Comparison of ENCODE assay signal across 8 cellular contexts in genomic region chr4:13543648-13544555, GRCh38. TPM values are rescaled to one million over a fixed set of nuclear protein-coding genes. Genes with fewer than 3 reads are reported as not detected.
A peak's percentile ranks its signal among the peaks of the same experiment; 100 is the strongest.
DNase-seq lines count a peak whose midpoint lies in the region; ATAC-seq and TF ChIP-seq lines count a peak whose summit lies in the region.

TSS of gene NKX3-2 (minus strand) at chr4:13544508. CDS start at chr4:13544414, 94 bp downstream.

- H2AFZ ChIP-seq in fibroblast of lung (ENCODE audit: low read length) (peak within 1 kb of the TSS; percentile 43), neural progenitor cell (replicated peaks) (peak within 1 kb of the TSS; percentile 78)

- H3K36me3 ChIP-seq in SK-N-MC (ENCODE audit: insufficient read depth, low read length), result no peaks in the 10 kb centered on the region
- no peaks in the 10 kb centered on the region for H3K36me3 ChIP-seq in fibroblast of lung (ENCODE audit: control insufficient read depth, insufficient read depth, low read length)
- no peaks in the 10 kb centered on the region for H3K36me3 ChIP-seq in neural progenitor cell

- H3K9me3 ChIP-seq in SK-N-MC (ENCODE audit: low read depth, low read length) (no peaks in the 10 kb centered on the region), fibroblast of lung (ENCODE audit: control insufficient read depth, insufficient read depth, low read depth, low read length) (no peaks in the 10 kb centered on the region), neural progenitor cell (ENCODE audit: low read depth) (no peaks in the 10 kb centered on the region)

- H3K27me3 ChIP-seq in fibroblast of lung (ENCODE audit: control insufficient read depth, insufficient read depth, low read length) (peaks cover 67% of the 10 kb centered on the region), neural progenitor cell (peaks cover 100% of the 10 kb centered on the region)

- peak within 1 kb of the TSS; percentile 76 for H3K4me3 Mint-ChIP-seq in activated T-cell treated with anti-CD3 and anti-CD28 coated beads, Interleukin-2, amount 50 U/mL, for 24 hours
- H3K4me3 Mint-ChIP-seq in neural progenitor cell, result peak within 1 kb of the TSS; percentile 96

- H3K4me2 ChIP-seq in fibroblast of lung (ENCODE audit: extremely low read depth, insufficient read depth, low read length), result peak within 1 kb of the TSS; percentile 86
- H3K4me2 ChIP-seq in neural progenitor cell, result peak within 1 kb of the TSS; percentile 91

- H3K27me3 Mint-ChIP-seq in activated T-cell treated with anti-CD3 and anti-CD28 coated beads, Interleukin-2, amount 50 U/mL, for 24 hours, result peaks cover 78% of the 10 kb centered on the region
- peaks cover 69% of the 10 kb centered on the region for H3K27me3 Mint-ChIP-seq in neural progenitor cell (ENCODE audit: insufficient read depth, low read depth)

- ATAC-seq in GM18870 (IDR thresholded peaks at IDR 0.05; ENCODE audit: unreplicated experiment) (no peak), HG03135 (IDR thresholded peaks at IDR 0.05; ENCODE audit: unreplicated experiment) (no peak), GM21529 (IDR thresholded peaks at IDR 0.05; ENCODE audit: unreplicated experiment) (no peak)

- DNase-seq in activated T-cell treated with anti-CD3 and anti-CD28 coated beads, Interleukin-2, amount 50 U/mL, for 24 hours, result no peak
- no peak for DNase-seq in activated T-cell treated with anti-CD3 and anti-CD28 coated beads for 4 hours
- DNase-seq in SK-N-MC (ENCODE audit: low read depth, low spot score), result no peak
- peak in 1 of 2 donors; percentile 20 for DNase-seq in fibroblast of lung (ENCODE audit: low read depth in 2 of 2)
- DNase-seq in neural progenitor cell (ENCODE audit: low spot score), result peak; percentile 74

- H3K79me2 ChIP-seq in fibroblast of lung (ENCODE audit: control insufficient read depth, insufficient read depth, low read length) (no peaks in the 10 kb centered on the region), neural progenitor cell (ENCODE audit: low read depth) (no peaks in the 10 kb centered on the region)

- no peaks in the 10 kb centered on the region for H3K36me3 Mint-ChIP-seq in activated T-cell treated with anti-CD3 and anti-CD28 coated beads, Interleukin-2, amount 50 U/mL, for 24 hours (ENCODE audit: low read depth)
- peaks cover 5% of the 10 kb centered on the region for H3K36me3 Mint-ChIP-seq in neural progenitor cell

- H3K9me3 Mint-ChIP-seq in activated T-cell treated with anti-CD3 and anti-CD28 coated beads, Interleukin-2, amount 50 U/mL, for 24 hours, result no peaks in the 10 kb centered on the region
- H3K9me3 Mint-ChIP-seq in neural progenitor cell, result peaks cover 5% of the 10 kb centered on the region

- peak within 1 kb of the TSS; percentile 68 for H3K27ac Mint-ChIP-seq in activated T-cell treated with anti-CD3 and anti-CD28 coated beads, Interleukin-2, amount 50 U/mL, for 24 hours
- H3K27ac Mint-ChIP-seq in neural progenitor cell, result peak within 1 kb of the TSS; percentile 82

- peaks cover 60% of the 10 kb centered on the region for H3K4me1 Mint-ChIP-seq in activated T-cell treated with anti-CD3 and anti-CD28 coated beads, Interleukin-2, amount 50 U/mL, for 24 hours (ENCODE audit: low read depth)
- H3K4me1 Mint-ChIP-seq in neural progenitor cell, result peaks cover 38% of the 10 kb centered on the region

- peaks cover 44% of the 10 kb centered on the region for H3F3A ChIP-seq in neural progenitor cell (ENCODE audit: low read depth)

- peak within 1 kb of the TSS; percentile 32 for H3K9ac ChIP-seq in SK-N-MC (ENCODE audit: insufficient read length)
- peak within 1 kb of the TSS; percentile 23 for H3K9ac ChIP-seq in fibroblast of lung (ENCODE audit: insufficient read depth, low read length)
- no peak within 1 kb of the TSS for H3K9ac ChIP-seq in neural progenitor cell

- H3K4me1 ChIP-seq in fibroblast of lung (ENCODE audit: control insufficient read depth, extremely low read depth, insufficient read depth, low read length) (no peaks in the 10 kb centered on the region), neural progenitor cell (no peaks in the 10 kb centered on the region)

- no peak for TF ChIP-seq CTCF in fibroblast of lung (conservative IDR thresholded peaks at IDR 0.05 in 1 of 2, IDR thresholded peaks at IDR 0.05 in 1 of 2; ENCODE audit: low read depth in 1 of 2, low read length in 2 of 2)
- TF ChIP-seq CTCF in neural progenitor cell (IDR thresholded peaks at IDR 0.05), result no peak

- H4K20me1 ChIP-seq in fibroblast of lung (ENCODE audit: control insufficient read depth, extremely low read depth, insufficient read depth, low read length) (no peaks in the 10 kb centered on the region), neural progenitor cell (ENCODE audit: low read depth) (peaks cover 72% of the 10 kb centered on the region)

- H3K4me3 ChIP-seq in SK-N-MC (peak within 1 kb of the TSS; percentile 69), fibroblast of lung (replicated peaks in 1 of 4; ENCODE audit: control extremely low read depth in 1 of 4, insufficient read depth in 1 of 4, low read depth in 3 of 4, low read length in 4 of 4) (peak within 1 kb of the TSS; percentile 50 to 73 (median 65)), neural progenitor cell (peak within 1 kb of the TSS; percentile 67)

- H3K27ac ChIP-seq in SK-N-MC, result no peak within 1 kb of the TSS
- H3K27ac ChIP-seq in fibroblast of lung (ENCODE audit: insufficient read depth, low read length), result no peak within 1 kb of the TSS
- no peak within 1 kb of the TSS for H3K27ac ChIP-seq in neural progenitor cell

RNA-seq across cellular contexts. Expression of gene NKX3-2, which starts in this region (rescaled TPM):
- total RNA-seq in fibroblast of lung, result 0.26 and 1.3 TPM in 2 replicates
- polyA plus RNA-seq in fibroblast of lung, result 0.24 and 0.59 TPM in 2 replicates
- polyA plus RNA-seq in fibroblast of lung (2012), result 0.34 and 0.98 TPM in 2 replicates
- 0.22 TPM in 1 of 2 replicates, not detected in the other for polyA minus RNA-seq in fibroblast of lung (ENCODE audit: low replicate concordance)
- 0.40 TPM in 1 of 2 replicates, not detected in the other for total RNA-seq in neural progenitor cell (ENCODE audit: low replicate concordance)

Comparison
In these comparisons a context has a peak if more than half of its experiments do, and no peak if none do; other contexts are left out.
1. Peak in DNase-seq, H3K4me3 ChIP-seq and H3K4me2 ChIP-seq in neural progenitor cell; RNA of the gene not detected or under 1 TPM.